ENCODE assay signal across 8 cellular contexts in the genomic region with DNA sequence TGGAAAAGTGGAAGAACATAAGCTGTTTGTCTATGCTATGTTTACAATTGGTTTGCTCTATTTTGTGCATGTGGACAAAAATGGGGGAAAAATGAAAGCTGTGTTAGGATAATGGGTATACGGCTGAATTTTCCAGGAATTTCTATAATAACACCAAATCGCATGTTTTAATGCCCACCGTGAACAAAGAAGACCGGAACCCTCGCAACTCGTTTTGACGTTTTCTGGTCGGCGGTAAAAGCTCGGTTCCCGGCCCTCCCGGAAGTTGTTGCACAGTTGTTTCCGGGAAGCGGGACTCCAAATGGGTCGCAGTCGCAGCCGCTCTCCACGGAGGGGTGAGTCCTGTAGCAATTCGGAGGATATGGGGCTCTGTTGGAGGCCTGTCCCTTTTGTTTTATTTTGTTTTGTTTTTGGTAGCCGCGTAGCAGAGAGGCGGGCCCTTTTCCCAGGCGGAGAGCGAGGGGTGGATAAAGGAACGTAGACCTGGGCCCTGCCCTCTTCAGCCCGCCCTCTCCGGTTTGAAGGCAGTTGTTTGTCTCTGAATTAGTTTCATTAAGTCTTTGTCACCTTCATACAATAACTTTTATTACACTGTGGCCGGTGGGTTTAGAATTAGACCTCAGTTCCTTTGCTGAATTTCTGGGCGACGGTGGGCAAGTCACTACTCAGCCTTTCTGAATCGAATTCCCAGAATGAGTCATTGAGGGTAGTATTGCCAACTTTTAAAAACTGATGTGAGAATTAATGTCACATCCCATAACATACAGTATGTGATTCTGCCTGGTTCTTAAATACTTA. TPM values are rescaled to one million over a fixed set of nuclear protein-coding genes. Genes with fewer than 3 reads are reported as not detected.
DNase-seq lines count a peak whose midpoint lies in the region; ATAC-seq and TF ChIP-seq lines count a peak whose summit lies in the region.

A gene with protein sequence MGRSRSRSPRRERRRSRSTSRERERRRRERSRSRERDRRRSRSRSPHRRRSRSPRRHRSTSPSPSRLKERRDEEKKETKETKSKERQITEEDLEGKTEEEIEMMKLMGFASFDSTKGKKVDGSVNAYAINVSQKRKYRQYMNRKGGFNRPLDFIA (plus strand): TSS at position 273 of the 798 bp plus-strand sequence. CDS start 29 bp downstream, at position 302.

- H3K4me3 ChIP-seq in left lung: peak within 1 kb of the TSS; percentile 64 to 79

- H3K27me3 ChIP-seq in left lung: no peaks in the 10 kb centered on the region

- intact Hi-C loops in left lung (cut with DNase I): no loop called here

- ATAC-seq in HG03342 (IDR thresholded peaks at IDR 0.05; ENCODE audit: unreplicated experiment) (peak; percentile 65), left lung (peak; percentile 93)

- H3K27ac ChIP-seq in left lung: peak within 1 kb of the TSS; percentile 80 to 81

- no peak for TF ChIP-seq CTCF in left lung (IDR thresholded peaks at IDR 0.05)

- peaks cover 6 to 23% of the 10 kb centered on the region in 2 donors for H3K4me1 ChIP-seq in left lung

- no peaks in the 10 kb centered on the region for H3K9me3 ChIP-seq in left lung

- peaks cover 0 to 37% of the 10 kb centered on the region in 2 donors for H3K36me3 ChIP-seq in left lung

- DNase-seq in NCI-H1436 (lab: John Stamatoyannopoulos, UW) (peak; percentile 49), NCI-H1436 treated with DMSO at 0.1 percent for 48 hours (lab: John Stamatoyannopoulos, UW) (no peak), NCI-H82 (lab: John Stamatoyannopoulos, UW) (peak; percentile 89), dermis microvascular lymphatic vessel endothelial cell (ENCODE audit: low read depth in 2 of 2) (peak; percentile 68 to 72), left lung (peak; percentile 78 to 90)
- DNase-seq in activated CD4-positive, alpha-beta T cell treated with anti-CD3 and anti-CD28 coated beads, Interleukin-2, amount 50 U/mL, for 48 hours: peak; percentile 81 to 85
- peak; percentile 66 for DNase-seq in stimulated activated CD4-positive, alpha-beta T cell treated with anti-CD3 and anti-CD28 coated beads, Interleukin-2, amount 100 ng/mL, for 4 hours (ENCODE audit: low read depth)

RNA-seq across cellular contexts. Expression of the gene that starts here (rescaled TPM):
- total RNA-seq in dermis microvascular lymphatic vessel endothelial cell: 16.8 and 17.4 TPM in 2 replicates
- total RNA-seq in left lung: 10 to 100 TPM; 37.1 to 39.1 TPM
